In the genomic region with DNA sequence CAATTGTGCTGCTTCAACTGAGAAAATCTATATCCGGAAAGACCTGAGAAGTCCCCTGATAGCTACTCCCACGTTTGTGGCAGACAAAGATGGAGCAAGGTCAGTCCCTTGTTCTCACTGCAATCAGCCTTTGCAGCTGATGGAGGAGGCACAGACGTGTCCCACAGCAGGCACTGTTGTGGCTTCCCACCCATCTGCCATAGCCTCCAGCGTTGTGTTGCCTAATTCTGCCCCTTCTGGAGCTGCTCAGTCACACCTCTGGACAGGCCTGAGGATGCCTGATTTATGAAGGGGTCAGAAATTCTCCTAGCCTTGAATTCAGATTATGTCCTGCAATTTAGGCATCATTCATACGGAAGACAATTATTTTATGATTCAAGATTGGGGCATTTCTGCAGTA, we compare ENCODE assay signal across 25 cellular contexts.
"Had no signal": no experiment of that assay in that cellular context is flagged by ENCODE, and none has a peak within 500 bp of the region (broad histone marks: within the 10 kb centered on the region; RNA-seq: fewer than 3 reads in every experiment).

No MANE protein-coding gene starts in this region.

- H3K27ac ChIP-seq: left lung, lower lobe of right lung, pancreas, prostate gland, skin epidermis, spleen, suprapubic skin, thoracic aorta, tibial artery, uterus had no signal

- H3K4me3 Mint-ChIP-seq: naive thymus-derived CD8-positive, alpha-beta T cell; nephron; neural crest cell; stimulated activated effector memory CD8-positive, alpha-beta T cell treated with anti-CD3 and anti-CD28 coated beads, Interleukin-12 subunit alpha, Interleukin-12 subunit beta, amount 100 ng/mL, for 72 hours; stimulated activated naive CD8-positive, alpha-beta T cell treated with anti-CD3 and anti-CD28 coated beads, Interleukin-15, Interleukin-2, amounts not matched to agents 100 ng/mL and 50 ng/mL, for 24 hours; type B pancreatic cell had no signal

- H3K27me3 ChIP-seq: left lung, pancreas, spleen, suprapubic skin, tibial artery, uterus had no signal

- H3K27ac Mint-ChIP-seq: nephron; stimulated activated naive CD8-positive, alpha-beta T cell treated with anti-CD3 and anti-CD28 coated beads, Interleukin-15, Interleukin-2, amounts not matched to agents 100 ng/mL and 50 ng/mL, for 24 hours; type B pancreatic cell had no signal

- H3K9me3 Mint-ChIP-seq: naive thymus-derived CD8-positive, alpha-beta T cell; nephron; neural crest cell; stimulated activated effector memory CD8-positive, alpha-beta T cell treated with anti-CD3 and anti-CD28 coated beads, Interleukin-12 subunit alpha, Interleukin-12 subunit beta, amount 100 ng/mL, for 72 hours; stimulated activated naive CD8-positive, alpha-beta T cell treated with anti-CD3 and anti-CD28 coated beads, Interleukin-15, Interleukin-2, amounts not matched to agents 100 ng/mL and 50 ng/mL, for 24 hours; type B pancreatic cell had no signal

- ATAC-seq: left colon; left lung; lower lobe of right lung; naive thymus-derived CD8-positive, alpha-beta T cell; pancreas; sciatic nerve; stimulated activated effector memory CD8-positive, alpha-beta T cell treated with anti-CD3 and anti-CD28 coated beads, Interleukin-12 subunit alpha, Interleukin-12 subunit beta, amount 100 ng/mL, for 72 hours had no signal

- H3K4me1 Mint-ChIP-seq: nephron; neural crest cell; stimulated activated effector memory CD8-positive, alpha-beta T cell treated with anti-CD3 and anti-CD28 coated beads, Interleukin-12 subunit alpha, Interleukin-12 subunit beta, amount 100 ng/mL, for 72 hours had no signal

- H3K9me3 ChIP-seq: left lung, lower lobe of right lung, pancreas, prostate gland, spleen, suprapubic skin, thoracic aorta, tibial artery, uterus had no signal

- H3K36me3 ChIP-seq: uterus had no signal

- DNase-seq: hypothalamus; kidney glomerular epithelial cell; left colon; left lung; lower lobe of right lung; mammary epithelial cell; naive thymus-derived CD8-positive, alpha-beta T cell; nucleus accumbens; pancreas; posterior cingulate gyrus; spleen; stimulated activated CD4-positive, alpha-beta T cell treated with anti-CD3 and anti-CD28 coated beads, Interleukin-4, amount 100 ng/mL, for 24 hours; stimulated activated naive CD4-positive, alpha-beta T cell; tibial artery; uterus had no signal

- H3K4me1 ChIP-seq: left lung, lower lobe of right lung, pancreas, prostate gland, spleen, suprapubic skin, tibial artery, uterus had no signal

- H3K4me3 ChIP-seq: left lung, lower lobe of right lung, pancreas, prostate gland, skin epidermis, spleen, suprapubic skin, thoracic aorta, tibial artery, uterus had no signal

- H3K27me3 Mint-ChIP-seq: naive thymus-derived CD8-positive, alpha-beta T cell; stimulated activated naive CD8-positive, alpha-beta T cell treated with anti-CD3 and anti-CD28 coated beads, Interleukin-15, Interleukin-2, amounts not matched to agents 100 ng/mL and 50 ng/mL, for 24 hours; type B pancreatic cell had no signal
